In genomic region chr1:235783148-235783776, GRCh38 we compare ENCODE assay signal across 8 cellular contexts.
A peak's percentile ranks its signal among the peaks of the same experiment; 100 is the strongest.
DNase-seq lines count a peak whose midpoint lies in the region; ATAC-seq and TF ChIP-seq lines count a peak whose summit lies in the region.

No MANE protein-coding gene starts in this region.

- no peak overlapping the region for H2AFZ ChIP-seq in neural progenitor cell (replicated peaks)

- TF ChIP-seq CTCF in activated CD8-positive, alpha-beta T cell treated with anti-CD3 and anti-CD28 coated beads for 36 hours (IDR thresholded peaks at IDR 0.05): peak; percentile 78
- peak; percentile 62 for TF ChIP-seq CTCF in neural progenitor cell (IDR thresholded peaks at IDR 0.05)

- POLR2A ChIA-PET in activated CD8-positive, alpha-beta T cell treated with anti-CD3 and anti-CD28 coated beads for 36 hours (lab: Charles Lee): interaction anchor here (0.9 kb wide), 1 partner anchor 43 kb away, joined by 4 read pairs; no protein-coding TSS in a partner anchor
- POLR2A ChIA-PET in activated CD8-positive, alpha-beta T cell treated with anti-CD3 and anti-CD28 coated beads, Interleukin-2, amount 10 ng/mL, durations not matched to agents 7 days and 5 days (lab: Charles Lee): no interaction called here

- no peak for ATAC-seq in activated CD8-positive, alpha-beta T cell treated with anti-CD3 and anti-CD28 coated beads for 36 hours
- ATAC-seq in activated CD8-positive, alpha-beta T cell treated with anti-CD3 and anti-CD28 coated beads, Interleukin-2, amount 10 ng/mL, durations not matched to agents 7 days and 5 days: no peak
- no peak for ATAC-seq in GM19395 (IDR thresholded peaks at IDR 0.05; ENCODE audit: unreplicated experiment)
- no peak for ATAC-seq in HG03342 (IDR thresholded peaks at IDR 0.05; ENCODE audit: unreplicated experiment)

- H3K27ac Mint-ChIP-seq in activated CD8-positive, alpha-beta T cell treated with anti-CD3 and anti-CD28 coated beads for 36 hours: no peak overlapping the region
- H3K27ac Mint-ChIP-seq in activated CD8-positive, alpha-beta T cell treated with anti-CD3 and anti-CD28 coated beads, Interleukin-2, amount 10 ng/mL, durations not matched to agents 7 days and 5 days: no peak overlapping the region
- H3K27ac Mint-ChIP-seq in neural progenitor cell: no peak overlapping the region

- no peak overlapping the region for H3K4me3 Mint-ChIP-seq in activated CD8-positive, alpha-beta T cell treated with anti-CD3 and anti-CD28 coated beads for 36 hours
- no peak overlapping the region for H3K4me3 Mint-ChIP-seq in activated CD8-positive, alpha-beta T cell treated with anti-CD3 and anti-CD28 coated beads, Interleukin-2, amount 10 ng/mL, durations not matched to agents 7 days and 5 days
- H3K4me3 Mint-ChIP-seq in neural progenitor cell: no peak overlapping the region

- H3K4me2 ChIP-seq in neural progenitor cell: no peak overlapping the region

- no peak overlapping the region for H3K4me3 ChIP-seq in neural progenitor cell

- intact Hi-C loops in activated CD8-positive, alpha-beta T cell treated with anti-CD3 and anti-CD28 coated beads for 36 hours (cut with micrococcal nuclease): no loop called here

- H3K4me1 Mint-ChIP-seq in activated CD8-positive, alpha-beta T cell treated with anti-CD3 and anti-CD28 coated beads for 36 hours (ENCODE audit: low read depth): no peaks in the 10 kb centered on the region
- H3K4me1 Mint-ChIP-seq in activated CD8-positive, alpha-beta T cell treated with anti-CD3 and anti-CD28 coated beads, Interleukin-2, amount 10 ng/mL, durations not matched to agents 7 days and 5 days (ENCODE audit: low read depth): no peaks in the 10 kb centered on the region
- H3K4me1 Mint-ChIP-seq in neural progenitor cell: no peaks in the 10 kb centered on the region

- H3K9ac ChIP-seq in neural progenitor cell: no peak overlapping the region

- H3K27ac ChIP-seq in neural progenitor cell: no peak overlapping the region

- peaks cover 5% of the 10 kb centered on the region for H3K4me1 ChIP-seq in neural progenitor cell

- no peaks in the 10 kb centered on the region for H3K36me3 ChIP-seq in neural progenitor cell

- H3K9me3 Mint-ChIP-seq in activated CD8-positive, alpha-beta T cell treated with anti-CD3 and anti-CD28 coated beads for 36 hours: no peaks in the 10 kb centered on the region
- H3K9me3 Mint-ChIP-seq in activated CD8-positive, alpha-beta T cell treated with anti-CD3 and anti-CD28 coated beads, Interleukin-2, amount 10 ng/mL, durations not matched to agents 7 days and 5 days (ENCODE audit: insufficient read depth): no peaks in the 10 kb centered on the region
- no peaks in the 10 kb centered on the region for H3K9me3 Mint-ChIP-seq in neural progenitor cell

- peaks cover 34% of the 10 kb centered on the region for H3K36me3 Mint-ChIP-seq in activated CD8-positive, alpha-beta T cell treated with anti-CD3 and anti-CD28 coated beads for 36 hours (ENCODE audit: low read depth)
- H3K36me3 Mint-ChIP-seq in activated CD8-positive, alpha-beta T cell treated with anti-CD3 and anti-CD28 coated beads, Interleukin-2, amount 10 ng/mL, durations not matched to agents 7 days and 5 days (ENCODE audit: low read depth): peaks cover 13% of the 10 kb centered on the region
- no peaks in the 10 kb centered on the region for H3K36me3 Mint-ChIP-seq in neural progenitor cell

- H3F3A ChIP-seq in neural progenitor cell (ENCODE audit: low read depth): peaks cover 10% of the 10 kb centered on the region

- H3K27me3 ChIP-seq in neural progenitor cell: no peaks in the 10 kb centered on the region

- no peaks in the 10 kb centered on the region for H3K79me2 ChIP-seq in neural progenitor cell (ENCODE audit: low read depth)

- H3K27me3 Mint-ChIP-seq in activated CD8-positive, alpha-beta T cell treated with anti-CD3 and anti-CD28 coated beads for 36 hours: no peaks in the 10 kb centered on the region
- no peaks in the 10 kb centered on the region for H3K27me3 Mint-ChIP-seq in activated CD8-positive, alpha-beta T cell treated with anti-CD3 and anti-CD28 coated beads, Interleukin-2, amount 10 ng/mL, durations not matched to agents 7 days and 5 days (ENCODE audit: low read depth)
- peaks cover 3% of the 10 kb centered on the region for H3K27me3 Mint-ChIP-seq in neural progenitor cell (ENCODE audit: insufficient read depth, low read depth)

- no peaks in the 10 kb centered on the region for H3K9me3 ChIP-seq in neural progenitor cell (ENCODE audit: low read depth)

- DNase-seq in activated CD8-positive, alpha-beta T cell treated with anti-CD3 and anti-CD28 coated beads for 36 hours: no peak
- no peak for DNase-seq in activated CD8-positive, alpha-beta T cell treated with anti-CD3 and anti-CD28 coated beads, Interleukin-2, amount 10 ng/mL, durations not matched to agents 7 days and 5 days
- DNase-seq in NCI-H460 (ENCODE audit: extremely low read depth, low read depth): peak; percentile 26
- DNase-seq in cerebellum (ENCODE audit: low spot score): peak; percentile 41
- DNase-seq in neural progenitor cell (ENCODE audit: low spot score): peak; percentile 36
- DNase-seq in activated CD4-positive, alpha-beta T cell treated with anti-CD3 and anti-CD28 coated beads, Interleukin-2, amount 50 U/mL, for 48 hours: no peak

- no peaks in the 10 kb centered on the region for H4K20me1 ChIP-seq in neural progenitor cell (ENCODE audit: low read depth)

- CTCF ChIA-PET in activated CD8-positive, alpha-beta T cell treated with anti-CD3 and anti-CD28 coated beads for 36 hours (lab: Charles Lee): interaction anchor here (0.6 to 5.2 kb wide), 38 partner anchors 10 to 330 kb away, joined by 3 to 49 read pairs (median 3); no protein-coding TSS in a partner anchor
- CTCF ChIA-PET in activated CD8-positive, alpha-beta T cell treated with anti-CD3 and anti-CD28 coated beads, Interleukin-2, amount 10 ng/mL, durations not matched to agents 7 days and 5 days (lab: Charles Lee): interaction anchor here (0.7 to 3.3 kb wide), 24 partner anchors 9 to 279 kb away, joined by 3 to 31 read pairs (median 4); partner anchors contain the start of gene B3GALNT2

Comparison
In these comparisons a context has a peak if more than half of its experiments do, and no peak if none do; other contexts are left out.
1. DNase-seq: peak in NCI-H460 (single experiment), cerebellum (single experiment) and neural progenitor cell (single experiment); none in activated CD8-positive, alpha-beta T cell treated with anti-CD3 and anti-CD28 coated beads for 36 hours (single experiment), activated CD8-positive, alpha-beta T cell treated with anti-CD3 and anti-CD28 coated beads, Interleukin-2, amount 10 ng/mL, durations not matched to agents 7 days and 5 days (single experiment) and activated CD4-positive, alpha-beta T cell treated with anti-CD3 and anti-CD28 coated beads, Interleukin-2, amount 50 U/mL, for 48 hours (0 of 2).